15 cellular contexts compared by ENCODE assay signal in the genomic region with DNA sequence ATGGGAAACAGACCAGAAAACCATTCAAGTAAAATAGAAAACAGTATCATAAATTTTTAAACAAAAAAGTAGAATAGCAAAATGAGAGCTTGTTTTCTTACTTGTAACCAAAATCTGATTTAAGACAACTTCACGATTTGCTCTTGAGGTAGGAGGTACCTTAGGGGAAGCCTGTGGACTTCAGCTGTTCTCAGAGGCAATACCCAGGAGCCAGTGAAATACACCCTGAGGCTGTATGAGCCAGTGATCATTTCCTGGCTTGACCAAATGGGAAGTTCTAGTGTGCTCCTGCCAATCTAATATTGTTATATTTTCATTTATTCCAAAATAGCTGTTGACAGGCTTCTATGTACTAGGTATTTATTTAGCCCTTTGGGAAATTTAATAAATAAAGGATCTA.
A peak's percentile ranks its signal among the peaks of the same experiment; 100 is the strongest.
DNase-seq lines count a peak whose midpoint lies in the region; ATAC-seq, FAIRE-seq and TF ChIP-seq lines count a peak whose summit lies in the region.
"Had no signal": no experiment of that assay in that cellular context is flagged by ENCODE, and none has a peak within 500 bp of the region (broad histone marks: within the 10 kb centered on the region; RNA-seq: fewer than 3 reads in every experiment).

No MANE protein-coding gene starts in this region.

- TF ChIP-seq EP300 in GM12878 (IDR thresholded peaks at IDR 0.05; ENCODE audit: borderline replicate concordance in 1 of 2, control insufficient read depth in 1 of 2, low read depth in 2 of 2, low read length in 2 of 2), result no peak

- H3K27ac ChIP-seq in breast epithelium, result no peak overlapping the region
- H3K27ac ChIP-seq in GM12878 (ENCODE audit: control insufficient read depth, insufficient read depth), result no peak overlapping the region
- H3K27ac ChIP-seq in iPS-18a (ENCODE audit: low read length), result peak overlapping the region; percentile 67
- H3K27ac ChIP-seq in subcutaneous abdominal adipose tissue (ENCODE audit: low read depth, low read length), result peak overlapping the region; percentile 33

- SMC1A ChIA-PET in GM12878 (lab: Charles Lee; ENCODE audit: uncharacterized antibody, unreplicated experiment), result interaction anchor here (1.0 kb wide), 1 partner anchor 15 kb away, joined by 3 read pairs; no protein-coding TSS in a partner anchor

- H3K27ac Mint-ChIP-seq in MCF 10A (ENCODE audit: low read depth, unreplicated experiment), result peak overlapping the region; percentile 12
- H3K27ac Mint-ChIP-seq: CD4-positive, alpha-beta T cell had no signal

- H3K36me3 Mint-ChIP-seq in MCF 10A (ENCODE audit: insufficient read depth, unreplicated experiment), result no peaks in the 10 kb centered on the region

- TF ChIP-seq CTCF in MCF 10A (IDR thresholded peaks at IDR 0.05; ENCODE audit: unreplicated experiment) (no peak), breast epithelium (IDR thresholded peaks at IDR 0.05) (no peak), GM12878 (IDR thresholded peaks at IDR 0.05 in 2 of 3, conservative IDR thresholded peaks at IDR 0.05 in 1 of 3; ENCODE audit: control insufficient read depth in 2 of 3, extremely low read depth in 1 of 3, insufficient read depth in 1 of 3, low read depth in 3 of 3, low read length in 3 of 3) (no peak)

- no peak for TF ChIP-seq POLR2A in breast epithelium (IDR thresholded peaks at IDR 0.05)
- no peak for TF ChIP-seq POLR2A in GM12878 (IDR thresholded peaks at IDR 0.05; ENCODE audit: low read depth, low read length)

- TF ChIP-seq RAD21 in GM12878 (IDR thresholded peaks at IDR 0.05; ENCODE audit: insufficient read depth, low read depth, low read length), result no peak

- H3K27me3 ChIP-seq in breast epithelium (no peaks in the 10 kb centered on the region), GM12878 (replicated peaks in 1 of 2; ENCODE audit: control insufficient read depth in 2 of 2, insufficient read depth in 2 of 2, low read length in 1 of 2) (no peaks in the 10 kb centered on the region), iPS-18a (ENCODE audit: control insufficient read depth, insufficient read depth, low read length) (no peaks in the 10 kb centered on the region), subcutaneous abdominal adipose tissue (ENCODE audit: control insufficient read depth in 5 of 5, insufficient read depth in 4 of 5, low read length in 5 of 5) (no peaks in the 10 kb centered on the region)

- H3K9ac ChIP-seq in GM12878 (ENCODE audit: control insufficient read depth, insufficient read depth, low read length) (no peak overlapping the region), iPS-18a (ENCODE audit: low read length) (peak overlapping the region; percentile 4), subcutaneous abdominal adipose tissue (ENCODE audit: low read length in 5 of 5) (no peak overlapping the region)

- no peak overlapping the region for H2AFZ ChIP-seq in GM12878 (ENCODE audit: control insufficient read depth, low read depth, low read length)

- H3K9me3 ChIP-seq in breast epithelium (no peaks in the 10 kb centered on the region), GM12878 (replicated peaks; ENCODE audit: control insufficient read depth, insufficient read depth, low read length) (no peaks in the 10 kb centered on the region), iPS-18a (ENCODE audit: control insufficient read depth, low read depth, low read length) (no peaks in the 10 kb centered on the region), subcutaneous abdominal adipose tissue (ENCODE audit: control insufficient read depth in 5 of 5, low read length in 5 of 5) (no peaks in the 10 kb centered on the region)

- no peaks in the 10 kb centered on the region for H4K20me1 ChIP-seq in GM12878 (ENCODE audit: control insufficient read depth, insufficient read depth)

- intact Hi-C loops in MCF 10A (cut with micrococcal nuclease), result no loop called here
- intact Hi-C loops in breast epithelium (cut with DNase I; ENCODE audit: low total_unique reads), result no loop called here
- intact Hi-C loops in GM12878 (cut with micrococcal nuclease; ENCODE audit: unreplicated experiment), result no loop called here

- in situ Hi-C loops in GM12878 (cut with MboI), result no loop called here

- no peak for FAIRE-seq in GM12878 (lab: Jason Lieb, UNC)

- ATAC-seq in GM12878 (peak; percentile 29; the same call in 1 of the 3 replicates), HG03565 (IDR thresholded peaks at IDR 0.05; ENCODE audit: unreplicated experiment) (no peak), HG02623 (IDR thresholded peaks at IDR 0.05; ENCODE audit: unreplicated experiment) (no peak)
- ATAC-seq: Panc1 had no signal

- H3K4me2 ChIP-seq in GM12878 (ENCODE audit: control insufficient read depth, insufficient read depth), result no peak overlapping the region

- BruUV-seq in MCF 10A (replicated peaks; lab: Mats Ljungman, UMichigan) (no TSS peak), GM12878 (replicated peaks; lab: Mats Ljungman, UMichigan) (no TSS peak)

- CTCF ChIA-PET in MCF 10A (lab: Yijun Ruan, JAX) (interaction anchor here (0.6 to 0.7 kb wide), 2 partner anchors 36 to 38 kb away, joined by 3 to 4 read pairs; no protein-coding TSS in a partner anchor), GM12878 (lab: Yijun Ruan, JAX) (no interaction called here)

- no peaks in the 10 kb centered on the region for H3K9me3 Mint-ChIP-seq in MCF 10A (ENCODE audit: unreplicated experiment)
- H3K9me3 Mint-ChIP-seq: CD4-positive, alpha-beta T cell had no signal

- H3K4me1 ChIP-seq in breast epithelium, result no peaks in the 10 kb centered on the region
- H3K4me1 ChIP-seq in GM12878 (ENCODE audit: control insufficient read depth, insufficient read depth, low read length), result no peaks in the 10 kb centered on the region
- peaks cover 26% of the 10 kb centered on the region for H3K4me1 ChIP-seq in iPS-18a (ENCODE audit: control insufficient read depth, low read depth, low read length)
- peaks cover 0 to 31% (median 5%) of the 10 kb centered on the region in 5 donors for H3K4me1 ChIP-seq in subcutaneous abdominal adipose tissue (ENCODE audit: control insufficient read depth in 5 of 5, insufficient read depth in 5 of 5, low read length in 5 of 5)

- 0% methylated on average over 1 of the region's 1 CpG for WGBS in GM12878 (ENCODE audit: insufficient coverage, insufficient replicate concordance, low lambda C conversion rate, missing lambda C conversion rate)

- H3K4me3 Mint-ChIP-seq in MCF 10A (ENCODE audit: unreplicated experiment), result no peak overlapping the region
- H3K4me3 Mint-ChIP-seq: CD4-positive, alpha-beta T cell had no signal

- H3K27me3 Mint-ChIP-seq in MCF 10A (ENCODE audit: insufficient read depth, unreplicated experiment), result no peaks in the 10 kb centered on the region
- H3K27me3 Mint-ChIP-seq: CD4-positive, alpha-beta T cell had no signal

- RAD21 ChIA-PET in GM12878 (lab: Charles Lee; ENCODE audit: unreplicated experiment), result no interaction called here

- H3K4me3 ChIP-seq in breast epithelium (no peak overlapping the region), GM12878 (no peak overlapping the region), iPS-18a (ENCODE audit: low read length) (no peak overlapping the region), subcutaneous abdominal adipose tissue (ENCODE audit: low read depth in 1 of 5, low read length in 5 of 5) (no peak overlapping the region)

- H3K36me3 ChIP-seq in breast epithelium (no peaks in the 10 kb centered on the region), GM12878 (ENCODE audit: control insufficient read depth in 2 of 2, insufficient read depth in 2 of 2, low read length in 1 of 2) (no peaks in the 10 kb centered on the region), iPS-18a (ENCODE audit: control insufficient read depth, low read depth, low read length) (peaks cover 4% of the 10 kb centered on the region), subcutaneous abdominal adipose tissue (ENCODE audit: control insufficient read depth in 5 of 5, insufficient read depth in 5 of 5, low read length in 5 of 5) (no peaks in the 10 kb centered on the region)

- H3K79me2 ChIP-seq in GM12878 (ENCODE audit: control insufficient read depth, insufficient read depth, low read length), result no peaks in the 10 kb centered on the region

- no peaks in the 10 kb centered on the region for H3K4me1 Mint-ChIP-seq in MCF 10A (ENCODE audit: insufficient read depth, unreplicated experiment)

- POLR2A ChIA-PET in MCF 10A (lab: Yijun Ruan, JAX), result no interaction called here
- POLR2A ChIA-PET in GM12878 (lab: Charles Lee), result no interaction called here

- DNase-seq in MCF 10A (ENCODE audit: unreplicated experiment) (peak; percentile 61), breast epithelium (ENCODE audit: low spot score in 2 of 2) (no peak), GM12878 (ENCODE audit: low read depth, low spot score) (no peak), NCI-H82 (lab: John Stamatoyannopoulos, UW) (no peak)
- DNase-seq: 8988T; activated gamma-delta T cell treated with Interleukin-2 at 50 U/mL for 16 hours; CD4-positive, alpha-beta T cell; effector memory CD4-positive, alpha-beta T cell; NCI-H1694; NCI-H524 treated with DMSO at 0.1 percent for 48 hours had no signal

TF ChIP-seq in GM12878, 131 proteins besides CTCF, POLR2A, EP300 and RAD21:
- no peak for TF ChIP-seq EZH2 (IDR thresholded peaks at IDR 0.05; ENCODE audit: borderline replicate concordance, control insufficient read depth, low read depth, low read length)
- TF ChIP-seq BACH1 (IDR thresholded peaks at IDR 0.05; ENCODE audit: borderline replicate concordance), result no peak
TF ChIP-seq in GM12878: peak in this region for 0.

Comparison
In these comparisons a context has a peak if more than half of its experiments do, and no peak if none do; other contexts are left out.
1. H3K27ac ChIP-seq: peak in iPS-18a (single experiment) and subcutaneous abdominal adipose tissue (single experiment); none in breast epithelium (0 of 2) and GM12878 (single experiment).